In the genomic region with DNA sequence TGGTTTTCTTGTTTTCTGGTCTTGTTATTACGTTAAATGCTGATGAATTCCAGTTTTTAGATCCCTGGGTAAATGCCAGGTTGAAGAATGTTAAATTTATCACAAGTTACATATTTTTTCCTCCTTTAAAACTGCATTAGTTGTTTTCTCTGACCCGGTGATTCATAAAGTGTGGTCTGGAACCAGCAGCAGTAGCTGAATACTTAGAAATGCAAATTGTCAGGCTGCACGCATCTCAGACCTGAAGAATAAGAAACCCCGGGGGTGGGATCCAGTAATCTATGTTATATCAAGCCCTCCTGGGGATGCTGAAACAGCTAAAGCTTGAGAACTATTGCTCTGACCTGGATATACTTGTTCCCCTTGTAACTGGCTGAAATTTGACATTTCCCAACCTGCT, we compare ENCODE assay signal across 9 cellular contexts.
DNase-seq lines count a peak whose midpoint lies in the region; ATAC-seq and TF ChIP-seq lines count a peak whose summit lies in the region.
"Had no signal": no experiment of that assay in that cellular context is flagged by ENCODE, and none has a peak within 500 bp of the region (broad histone marks: within the 10 kb centered on the region; RNA-seq: fewer than 3 reads in every experiment).

No MANE protein-coding gene starts in this region.

- H3K4me3 ChIP-seq in astrocyte of the spinal cord (ENCODE audit: low read depth, low read length): no peak overlapping the region
- H3K4me3 ChIP-seq: SJCRH30 had no signal

- DNase-seq in astrocyte of the spinal cord (ENCODE audit: low read depth, low spot score) (peak; percentile 59), GDM1 (lab: John Stamatoyannopoulos, UW) (no peak), foreskin melanocyte (no peak), D341Med (ENCODE audit: low spot score) (no peak), NOMO-1 treated with DMSO at 0.1 percent for 48 hours (lab: John Stamatoyannopoulos, UW; ENCODE audit: unreplicated experiment) (no peak)
- DNase-seq: SJCRH30 had no signal

- in situ Hi-C loops in astrocyte of the spinal cord (cut with HindIII; ENCODE audit: low sequenced_read_pairs): no loop called here

- ATAC-seq in GM18870 (IDR thresholded peaks at IDR 0.05; ENCODE audit: unreplicated experiment) (peak; percentile 71), GM21619 (IDR thresholded peaks at IDR 0.05; ENCODE audit: unreplicated experiment) (peak; percentile 85), HG03342 (IDR thresholded peaks at IDR 0.05; ENCODE audit: unreplicated experiment) (peak; percentile 89)

- no peak for TF ChIP-seq CTCF in astrocyte of the spinal cord (IDR thresholded peaks at IDR 0.05; ENCODE audit: low read depth, low read length)
